ENCODE assay signal across 10 cellular contexts in genomic region chr19:46288896-46289588, GRCh38. TPM values are rescaled to one million over a fixed set of nuclear protein-coding genes. Genes with fewer than 3 reads are reported as not detected.
DNase-seq lines count a peak whose midpoint lies in the region; TF ChIP-seq lines count a peak whose summit lies in the region.
"Had no signal": no experiment of that assay in that cellular context is flagged by ENCODE, and none has a peak within 500 bp of the region (broad histone marks: within the 10 kb centered on the region; RNA-seq: fewer than 3 reads in every experiment).

No MANE protein-coding gene starts in this region.

- 0 out of 2 replicates have a peak overlapping the region, but pooled peaks have one; percentile 26 for H2AFZ ChIP-seq in PC-9

- H3K36me3 ChIP-seq in PC-9 (ENCODE audit: low read depth) = no peaks in the 10 kb centered on the region

- H3K4me3 ChIP-seq in PC-9 (peak overlapping the region; percentile 27; the same call in 1 of the 2 replicates), retinal pigment epithelial cell (ENCODE audit: low read length) (no peak overlapping the region)

- peaks cover 11% of the 10 kb centered on the region; the same call in 1 of the 2 replicates for H3K27me3 ChIP-seq in PC-9 (ENCODE audit: insufficient read depth, low read depth)

- H3K79me2 ChIP-seq in PC-9 (ENCODE audit: low read depth) = no peaks in the 10 kb centered on the region

- H3K9me3 ChIP-seq in PC-9 (ENCODE audit: insufficient read depth, low read depth) = peaks cover 7% of the 10 kb centered on the region; the same call in 1 of the 2 replicates

- CTCF ChIA-PET in PC-9 (lab: Charles Lee) = interaction anchor here (1.0 kb wide), 1 partner anchor 8 kb away, joined by 6 read pairs; no protein-coding TSS in a partner anchor

- intact Hi-C loops in PC-9 (cut with micrococcal nuclease; ENCODE audit: unreplicated experiment) = no loop called here

- BruUV-seq in PC-9 (replicated peaks; lab: Mats Ljungman, UMichigan) = no TSS peak

- peak overlapping the region; percentile 69 for H3K27ac ChIP-seq in PC-9

- no peaks in the 10 kb centered on the region for H4K20me1 ChIP-seq in PC-9 (ENCODE audit: insufficient read depth)

- H3K4me2 ChIP-seq in PC-9 = peak overlapping the region; percentile 72

- peaks cover 12% of the 10 kb centered on the region; the same call in 1 of the 2 replicates for H3K4me1 ChIP-seq in PC-9 (replicated peaks; ENCODE audit: insufficient read depth)

- H3K9me2 ChIP-seq in PC-9 (ENCODE audit: insufficient read depth) = no peaks in the 10 kb centered on the region

- no peak for TF ChIP-seq CTCF in PC-9 (conservative IDR thresholded peaks at IDR 0.05)
- TF ChIP-seq CTCF in retinal pigment epithelial cell (conservative IDR thresholded peaks at IDR 0.05; ENCODE audit: low read depth, low read length) = no peak

- POLR2A ChIA-PET in PC-9 (lab: Charles Lee; ENCODE audit: unreplicated experiment) = no interaction called here

- DNase-seq in ELR (ENCODE audit: low read depth) = peak; percentile 97
- peak in 1 of 2 experiments; percentile 93 for DNase-seq in PC-9
- DNase-seq in fibroblast of gingiva (ENCODE audit: low read depth) = peak; percentile 32
- peak; percentile 96 for DNase-seq in retinal pigment epithelial cell (ENCODE audit: low read depth)
- no peak for DNase-seq in effector CD4-positive, alpha-beta T cell
- no peak for DNase-seq in inferior parietal cortex (ENCODE audit: extremely low spot score)
- no peak for DNase-seq in NCI-H187 treated with DMSO at 0.1 percent for 48 hours (lab: John Stamatoyannopoulos, UW)
- DNase-seq in T-helper 9 cell = no peak
- DNase-seq: activated CD8-positive, alpha-beta memory T cell treated with anti-CD3 and anti-CD28 coated beads, Interleukin-2, amount 50 U/mL, for 4 hours; NCI-H526 treated with DMSO at 0.1 percent for 48 hours had no signal

- H3F3A ChIP-seq in PC-9 (ENCODE audit: insufficient read depth, low read depth) = peaks cover 16% of the 10 kb centered on the region

RNA-seq across cellular contexts. Expression of gene HIF3A, which starts 7.8 kb away (rescaled TPM):
- total RNA-seq in PC-9 (2021) = 0.25 TPM in 1 of 2 replicates, not detected in the other

RNA-seq across cellular contexts. Expression of gene PPP5C, which starts 57.8 kb away (rescaled TPM):
- total RNA-seq in PC-9 (2021) = 74.7 and 85.4 TPM in 2 replicates

RNA-seq across cellular contexts. Expression of gene IGFL1, which starts 59.5 kb away (rescaled TPM):
- 2.6 and 3.7 TPM in 2 replicates for total RNA-seq in PC-9 (2021)

Comparison
In these comparisons a context has a peak if more than half of its experiments do, and no peak if none do; other contexts are left out.
1. DNase-seq: peak in ELR (single experiment), fibroblast of gingiva (single experiment) and retinal pigment epithelial cell (single experiment); none in effector CD4-positive, alpha-beta T cell (single experiment), inferior parietal cortex (single experiment), NCI-H187 treated with DMSO at 0.1 percent for 48 hours (single experiment) and T-helper 9 cell (single experiment).